Comparison of ENCODE assay signal across 1 cellular context in genomic region chr11:116404143-116404800, GRCh38.
TF ChIP-seq lines count a peak whose summit lies in the region.

No MANE protein-coding gene starts in this region.

TF ChIP-seq in GM23338, 12 proteins besides CTCF, POLR2A, EP300 and RAD21 (continued from another document):
- TF ChIP-seq ZNF462 (CRISPR knock-in tag; IDR thresholded peaks at IDR 0.05) (no peak), ZNF114 (CRISPR knock-in tag; IDR thresholded peaks at IDR 0.05) (no peak), REST (IDR thresholded peaks at IDR 0.05; ENCODE audit: unreplicated experiment) (no peak), EZH2phosphoT487 (IDR thresholded peaks at IDR 0.05; ENCODE audit: unreplicated experiment) (no peak), EZH2 (IDR thresholded peaks at IDR 0.05; ENCODE audit: low read depth, unreplicated experiment) (no peak), ETS1 (IDR thresholded peaks at IDR 0.05) (no peak), STAT1 (IDR thresholded peaks at IDR 0.05; ENCODE audit: unreplicated experiment) (no peak), POLR2AphosphoS5 (IDR thresholded peaks at IDR 0.05; ENCODE audit: low read depth) (no peak), JUNB (IDR thresholded peaks at IDR 0.05; ENCODE audit: unreplicated experiment) (no peak), NANOG (IDR thresholded peaks at IDR 0.05; ENCODE audit: borderline replicate concordance) (no peak), CREB1 (CRISPR knock-in tag; IDR thresholded peaks at IDR 0.05; ENCODE audit: low read depth) (no peak)
